Comparison of ENCODE assay signal across 22 cellular contexts in the genomic region with DNA sequence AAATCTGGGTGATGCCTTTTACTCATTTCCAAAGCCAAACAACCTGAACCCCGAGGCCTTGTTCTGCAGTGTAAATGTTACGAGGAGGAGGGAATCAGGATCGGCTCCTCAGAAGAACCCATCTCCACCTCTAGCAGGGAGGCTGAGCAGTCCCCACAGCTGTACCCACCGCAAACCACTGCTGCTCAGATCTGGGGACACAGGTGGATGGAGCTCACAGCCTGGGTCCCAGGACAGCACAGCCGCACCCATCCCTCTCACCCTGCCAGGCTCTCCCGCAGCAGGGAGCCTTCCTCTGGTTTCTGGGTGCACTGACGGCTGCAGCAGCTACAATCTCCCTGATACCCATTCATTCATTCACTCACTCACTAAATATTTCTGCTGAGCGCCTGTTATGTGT.
"Had no signal": no experiment of that assay in that cellular context is flagged by ENCODE, and none has a peak within 500 bp of the region (broad histone marks: within the 10 kb centered on the region; RNA-seq: fewer than 3 reads in every experiment).

No MANE protein-coding gene starts in this region.

- H3K4me3 ChIP-seq: MG63, SJSA1, SK-N-MC had no signal

- H3K4me3 Mint-ChIP-seq: IgD-negative memory B cell had no signal

- H3K9me3 ChIP-seq: MG63, SJSA1 had no signal

- H3K27me3 ChIP-seq: MG63, SJSA1 had no signal

- H3K36me3 Mint-ChIP-seq: IgD-negative memory B cell had no signal

- H3K9me3 Mint-ChIP-seq: IgD-negative memory B cell had no signal

- H3K27ac ChIP-seq: SK-N-MC had no signal

- H3K36me3 ChIP-seq: MG63, SJSA1 had no signal

- ATAC-seq: HepG2 had no signal

- DNase-seq: Karpas-422, KG1, MG63, NCI-H1092, NCI-H1105 treated with DMSO at 0.1 percent for 48 hours, NCI-H1417 treated with DMSO at 0.1 percent for 48 hours, NCI-H146, NCI-H1694 treated with DMSO at 0.1 percent for 48 hours, NCI-H1930, NCI-H2081, NCI-H2107, NCI-H2227 treated with DMSO at 0.1 percent for 48 hours, NCI-H524, NCI-H526 treated with DMSO at 0.1 percent for 48 hours, NCI-H748 treated with DMSO at 0.1 percent for 48 hours, Right ventricle myocardium superior, RPMI8226, SIG-M5 had no signal

- H3K27ac Mint-ChIP-seq: IgD-negative memory B cell had no signal
